In genomic region chr18:11147962-11148654, GRCh38 we compare ENCODE assay signal across 11 cellular contexts. TPM values are rescaled to one million over a fixed set of nuclear protein-coding genes. Genes with fewer than 3 reads are reported as not detected.
A peak's percentile ranks its signal among the peaks of the same experiment; 100 is the strongest.
DNase-seq lines count a peak whose midpoint lies in the region; ATAC-seq, FAIRE-seq and TF ChIP-seq lines count a peak whose summit lies in the region.
"Had no signal": no experiment of that assay in that cellular context is flagged by ENCODE, and none has a peak within 500 bp of the region (broad histone marks: within the 10 kb centered on the region; RNA-seq: fewer than 3 reads in every experiment).

No MANE protein-coding gene starts in this region.

- no peaks in the 10 kb centered on the region for H3K9me2 ChIP-seq in neural cell (ENCODE audit: insufficient read depth, low read length)

- peak; percentile 48 for FAIRE-seq in urothelium cell line (lab: Jason Lieb, UNC)

- no peak overlapping the region for H3K27ac ChIP-seq in heart right ventricle
- peak overlapping the region in 1 of 2 donors; percentile 9 for H3K27ac ChIP-seq in esophagus (ENCODE audit: low read depth in 2 of 2, low read length in 1 of 2)
- no peak overlapping the region for H3K27ac ChIP-seq in neural cell (ENCODE audit: low read length)
- H3K27ac ChIP-seq: BLaER1 treated with 17β-estradiol and CSF1 and Interleukin-3, amounts not matched to agents 10 nM and 100 nM had no signal

- H3K79me2 ChIP-seq in neural cell (replicated peaks; ENCODE audit: insufficient read depth, low read length) = no peaks in the 10 kb centered on the region

- no peak for ATAC-seq in heart right ventricle
- no peak for ATAC-seq in left ventricle myocardium superior
- ATAC-seq in HG03432 (IDR thresholded peaks at IDR 0.05; ENCODE audit: unreplicated experiment) = no peak
- ATAC-seq in esophagus mucosa = no peak
- ATAC-seq in HG02970 (IDR thresholded peaks at IDR 0.05; ENCODE audit: low FRiP score, unreplicated experiment) = no peak

- H3K4me1 ChIP-seq in heart right ventricle (peaks cover 0 to 28% (median 15%) of the 10 kb centered on the region in 9 donors), esophagus (ENCODE audit: control insufficient read depth in 2 of 2, insufficient read depth in 2 of 2, low read length in 1 of 2) (peaks cover 0 to 8% of the 10 kb centered on the region in 2 donors)
- H3K4me1 ChIP-seq: BLaER1 treated with 17β-estradiol and CSF1 and Interleukin-3, amounts not matched to agents 10 nM and 100 nM had no signal

- H2AFZ ChIP-seq in neural cell (ENCODE audit: low read depth, low read length) = no peak overlapping the region

- H4K20me1 ChIP-seq in neural cell (ENCODE audit: insufficient read depth) = no peaks in the 10 kb centered on the region
- H4K20me1 ChIP-seq: BLaER1 treated with 17β-estradiol and CSF1 and Interleukin-3, amounts not matched to agents 10 nM and 100 nM had no signal

- H3K9ac ChIP-seq in neural cell (ENCODE audit: low read length) = no peak overlapping the region
- H3K9ac ChIP-seq: BLaER1 treated with 17β-estradiol and CSF1 and Interleukin-3, amounts not matched to agents 10 nM and 100 nM had no signal

- no peak for TF ChIP-seq EP300 in neural cell (conservative IDR thresholded peaks at IDR 0.05; ENCODE audit: poor library complexity, severe bottlenecking)

- no peak for TF ChIP-seq RAD21 in neural cell (conservative IDR thresholded peaks at IDR 0.05)

- intact Hi-C loops in heart right ventricle (cut with DNase I) (loop anchor here in 2 of 10 donors (5.0 to 10.0 kb wide), 4 partner anchors 53 to 363 kb away; no protein-coding TSS in a partner anchor), left ventricle myocardium superior (cut with micrococcal nuclease) (no loop called here)

- DNase-seq in heart right ventricle (no peak), left ventricle myocardium superior (no peak), urothelium cell line (ENCODE audit: low spot score) (peak; percentile 29)
- DNase-seq: NCI-H510A had no signal

- no peak for TF ChIP-seq CTCF in heart right ventricle (IDR thresholded peaks at IDR 0.05)
- no peak for TF ChIP-seq CTCF in neural cell (IDR thresholded peaks at IDR 0.05; ENCODE audit: poor library complexity, severe bottlenecking)

- H3F3A ChIP-seq in neural cell (ENCODE audit: insufficient read depth, low read length, poor library complexity, severe bottlenecking) = no peaks in the 10 kb centered on the region

- H3K36me3 ChIP-seq in heart right ventricle (no peaks in the 10 kb centered on the region), esophagus (ENCODE audit: control insufficient read depth in 2 of 2, insufficient read depth in 2 of 2, low read length in 1 of 2) (no peaks in the 10 kb centered on the region), neural cell (ENCODE audit: insufficient read depth, low read length) (no peaks in the 10 kb centered on the region)
- H3K36me3 ChIP-seq: BLaER1 treated with 17β-estradiol and CSF1 and Interleukin-3, amounts not matched to agents 10 nM and 100 nM had no signal

- H3K4me3 ChIP-seq in heart right ventricle = peak overlapping the region in 8 of 10 donors; percentile 32 to 53 (median 44)
- H3K4me3 ChIP-seq in esophagus (ENCODE audit: low read depth in 1 of 2, low read length in 2 of 2) = peak overlapping the region; percentile 41 to 48
- peak overlapping the region; percentile 73 for H3K4me3 ChIP-seq in neural cell (ENCODE audit: low read length)
- H3K4me3 ChIP-seq: BLaER1 treated with 17β-estradiol and CSF1 and Interleukin-3, amounts not matched to agents 10 nM and 100 nM had no signal

- no peak overlapping the region for H3K4me2 ChIP-seq in neural cell (ENCODE audit: low read length)
- H3K4me2 ChIP-seq: BLaER1 treated with 17β-estradiol and CSF1 and Interleukin-3, amounts not matched to agents 10 nM and 100 nM had no signal

- 4 to 5% methylated on average over 38 of the region's 38 CpGs for WGBS in heart right ventricle, 2 donors
- WGBS in esophagus, 2 donors = 11 to 13% methylated on average over 33 to 38 of the region's 38 CpGs

- no peaks in the 10 kb centered on the region for H3K9me3 ChIP-seq in heart right ventricle
- H3K9me3 ChIP-seq in esophagus (ENCODE audit: control insufficient read depth in 2 of 2, insufficient read depth in 1 of 2, low read depth in 1 of 2, low read length in 1 of 2) = peaks cover 0 to 3% of the 10 kb centered on the region in 2 donors
- H3K9me3 ChIP-seq in neural cell (ENCODE audit: low read length) = peaks cover 3% of the 10 kb centered on the region

- H3K27me3 ChIP-seq in heart right ventricle (peaks cover 20 to 90% (median 74%) of the 10 kb centered on the region in 7 donors), esophagus (ENCODE audit: control insufficient read depth in 1 of 2, insufficient read depth in 2 of 2, low read length in 2 of 2) (peaks cover 0 to 5% of the 10 kb centered on the region in 2 donors), neural cell (ENCODE audit: insufficient read depth, low read depth, low read length) (peaks cover 60% of the 10 kb centered on the region)
- H3K27me3 ChIP-seq: BLaER1 treated with 17β-estradiol and CSF1 and Interleukin-3, amounts not matched to agents 10 nM and 100 nM had no signal

TF ChIP-seq in neural cell, 6 proteins besides CTCF, POLR2A, EP300 and RAD21:
- no peak for TF ChIP-seq SMC3 (conservative IDR thresholded peaks at IDR 0.05; ENCODE audit: poor library complexity)
- peak; percentile 11 for TF ChIP-seq EZH2 (IDR thresholded peaks at IDR 0.05; ENCODE audit: borderline replicate concordance, insufficient read depth, low read length, poor library complexity, severe bottlenecking)
- no peak for TF ChIP-seq TAF1 (IDR thresholded peaks at IDR 0.05; ENCODE audit: low read depth)
- no peak for TF ChIP-seq POLR2AphosphoS5 (IDR thresholded peaks at IDR 0.05)
TF ChIP-seq in neural cell: peak in this region for 1.

RNA-seq across cellular contexts. Expression of gene PIEZO2, which starts 1.3 kb away (rescaled TPM):
- 1 to 10 TPM in 2 of 10 donors, under 1 TPM in 7, not detected in 1; 0.11 to 1.4 (median 0.26) TPM for total RNA-seq in heart right ventricle
- under 1 TPM; 0.07 TPM for polyA plus RNA-seq in heart right ventricle
- total RNA-seq in left ventricle myocardium superior = 1.1 TPM
- polyA plus RNA-seq in esophagus = under 1 TPM; 0.37 to 0.66 TPM
- 0.12 and 0.30 TPM in 2 replicates for polyA plus RNA-seq in neural cell
- polyA minus RNA-seq in neural cell = 0.73 and 1.7 TPM in 2 replicates
- 0.76 TPM for total RNA-seq in esophagus mucosa
- total RNA-seq: activated T-helper 2 cell treated with anti-CD3 and anti-CD28 coated beads, Interferon-gamma antibody, Interleukin-2, Interleukin-4, amounts not matched to agents 10 μg/mL and 5 μg/mL and 100 μg/mL, durations not matched to agents 14 hours and 24 hours and 36 hours had no signal
